Comparison of ENCODE assay signal across 14 cellular contexts in the genomic region with DNA sequence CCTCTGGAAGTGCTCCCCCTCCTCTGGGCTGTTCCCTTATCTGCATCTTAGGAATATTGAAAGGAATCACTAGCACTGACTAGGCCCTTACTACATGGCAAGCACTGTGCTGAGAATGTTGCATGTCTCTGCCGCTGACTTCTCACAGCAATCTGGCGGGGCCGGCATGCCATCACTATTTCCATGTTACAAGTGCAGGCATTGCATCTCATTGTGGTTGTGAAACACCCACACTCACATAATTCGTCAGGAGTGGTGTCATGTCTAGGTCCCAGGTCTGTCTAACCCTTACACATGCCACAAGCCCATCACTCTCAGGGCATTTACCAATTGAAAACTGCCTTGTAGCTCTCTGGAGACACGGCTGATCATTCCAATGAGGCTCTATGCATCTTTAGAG. TPM values are rescaled to one million over a fixed set of nuclear protein-coding genes. Genes with fewer than 3 reads are reported as not detected.
DNase-seq lines count a peak whose midpoint lies in the region; ATAC-seq, FAIRE-seq and TF ChIP-seq lines count a peak whose summit lies in the region.
"Had no signal": no experiment of that assay in that cellular context is flagged by ENCODE, and none has a peak within 500 bp of the region (broad histone marks: within the 10 kb centered on the region; RNA-seq: fewer than 3 reads in every experiment).

No MANE protein-coding gene starts in this region.

- no peak for TF ChIP-seq POLR2A in GM12891 (IDR thresholded peaks at IDR 0.05; ENCODE audit: low read depth, low read length)

- POLR2A ChIA-PET in GM10248 (lab: Yijun Ruan, JAX) = no interaction called here

- peak; percentile 84 for FAIRE-seq in GM12891 (lab: Jason Lieb, UNC)

- no peaks in the 10 kb centered on the region for H3K9me3 Mint-ChIP-seq in T-helper 2 cell treated with Interferon-gamma antibody and Interleukin-4, amounts not matched to agents 5 μg/mL and 100 μg/mL, for 36 hours
- H3K9me3 Mint-ChIP-seq in activated naive CD8-positive, alpha-beta T cell (ENCODE audit: low read depth) = no peaks in the 10 kb centered on the region

- CTCF ChIA-PET in GM10248 (lab: Yijun Ruan, JAX) = interaction anchor here (1.4 to 12.7 kb wide), 5 partner anchors 12 to 20 kb away, joined by 3 to 133 read pairs (median 18); no protein-coding TSS in a partner anchor

- DNase-seq in GM12891 (ENCODE audit: insufficient read length, low spot score) = no peak
- peak; percentile 88 for DNase-seq in T-helper 2 cell treated with Interferon-gamma antibody and Interleukin-4, amounts not matched to agents 5 μg/mL and 100 μg/mL, for 36 hours (ENCODE audit: low spot score)
- DNase-seq in stimulated activated CD4-positive, alpha-beta T cell treated with anti-CD3 and anti-CD28 coated beads, Interleukin-4, amount 100 ng/mL, for 24 hours = peak; percentile 82
- no peak for DNase-seq in activated gamma-delta T cell treated with Interleukin-2 at 50 U/mL for 16 hours
- no peak for DNase-seq in GM10248 (ENCODE audit: extremely low spot score)
- DNase-seq: COR-L47; effector CD4-positive, alpha-beta T cell; H7; IMR-90; left colon; NCI-H2029 treated with DMSO at 0.1 percent for 48 hours had no signal

- peak overlapping the region; percentile 49 for H3K4me3 Mint-ChIP-seq in T-helper 2 cell treated with Interferon-gamma antibody and Interleukin-4, amounts not matched to agents 5 μg/mL and 100 μg/mL, for 36 hours
- peak overlapping the region; percentile 76 for H3K4me3 Mint-ChIP-seq in activated naive CD8-positive, alpha-beta T cell

- no peaks in the 10 kb centered on the region for H3K27me3 Mint-ChIP-seq in T-helper 2 cell treated with Interferon-gamma antibody and Interleukin-4, amounts not matched to agents 5 μg/mL and 100 μg/mL, for 36 hours (ENCODE audit: low read depth)
- H3K27me3 Mint-ChIP-seq in activated naive CD8-positive, alpha-beta T cell = no peaks in the 10 kb centered on the region

- TF ChIP-seq CTCF in GM10248 (IDR thresholded peaks at IDR 0.05; ENCODE audit: control extremely low read depth, extremely low read depth, low read depth, missing control alignments) = no peak

- no peak for ATAC-seq in HG03039 (IDR thresholded peaks at IDR 0.05; ENCODE audit: unreplicated experiment)
- no peak for ATAC-seq in GM19467 (IDR thresholded peaks at IDR 0.05; ENCODE audit: unreplicated experiment)
- ATAC-seq: left colon had no signal

- H3K4me1 Mint-ChIP-seq in T-helper 2 cell treated with Interferon-gamma antibody and Interleukin-4, amounts not matched to agents 5 μg/mL and 100 μg/mL, for 36 hours (ENCODE audit: low read depth) = peaks cover 91% of the 10 kb centered on the region
- H3K4me1 Mint-ChIP-seq in activated naive CD8-positive, alpha-beta T cell (ENCODE audit: low read depth) = peaks cover 92% of the 10 kb centered on the region

- H3K36me3 Mint-ChIP-seq in T-helper 2 cell treated with Interferon-gamma antibody and Interleukin-4, amounts not matched to agents 5 μg/mL and 100 μg/mL, for 36 hours (ENCODE audit: low read depth) = peaks cover 5% of the 10 kb centered on the region
- H3K36me3 Mint-ChIP-seq in activated naive CD8-positive, alpha-beta T cell = no peaks in the 10 kb centered on the region

- H3K27ac Mint-ChIP-seq in T-helper 2 cell treated with Interferon-gamma antibody and Interleukin-4, amounts not matched to agents 5 μg/mL and 100 μg/mL, for 36 hours = peak overlapping the region; percentile 88
- peak overlapping the region; percentile 95 for H3K27ac Mint-ChIP-seq in activated naive CD8-positive, alpha-beta T cell

TF ChIP-seq in GM12891, 5 proteins besides CTCF, POLR2A, EP300 and RAD21:
- TF ChIP-seq POU2F2 (IDR thresholded peaks at IDR 0.05; ENCODE audit: low read depth, low read length) (no peak), TAF1 (IDR thresholded peaks at IDR 0.05; ENCODE audit: low read depth, low read length) (no peak), PAX5 (IDR thresholded peaks at IDR 0.05; ENCODE audit: insufficient read depth, low read length, severe bottlenecking) (no peak), SPI1 (IDR thresholded peaks at IDR 0.05; ENCODE audit: low read depth, low read length) (no peak), POLR2AphosphoS5 (IDR thresholded peaks at IDR 0.05; ENCODE audit: low read depth, low read length) (no peak)

RNA-seq across cellular contexts. Expression of a gene that starts 8.5 kb away (rescaled TPM):
- 5.0 TPM for polyA plus RNA-seq in GM12891 (2012; ENCODE audit: low read depth, missing spikeins)
- polyA plus RNA-seq: IMR-90 had no signal

RNA-seq across cellular contexts. Expression of a gene that starts 18.2 kb away (rescaled TPM):
- 90.1 TPM for polyA plus RNA-seq in GM12891 (2012; ENCODE audit: low read depth, missing spikeins)

Comparison
In these comparisons a context has a peak if more than half of its experiments do, and no peak if none do; other contexts are left out.
1. DNase-seq: peak in T-helper 2 cell treated with Interferon-gamma antibody and Interleukin-4, amounts not matched to agents 5 μg/mL and 100 μg/mL, for 36 hours (single experiment) and stimulated activated CD4-positive, alpha-beta T cell treated with anti-CD3 and anti-CD28 coated beads, Interleukin-4, amount 100 ng/mL, for 24 hours (single experiment); none in GM12891 (single experiment), activated gamma-delta T cell treated with Interleukin-2 at 50 U/mL for 16 hours (single experiment) and GM10248 (single experiment).